5 cellular contexts compared by ENCODE assay signal in genomic region chr17:32092062-32092461, GRCh38. TPM values are rescaled to one million over a fixed set of nuclear protein-coding genes. Genes with fewer than 3 reads are reported as not detected.
DNase-seq lines count a peak whose midpoint lies in the region; ATAC-seq and TF ChIP-seq lines count a peak whose summit lies in the region.
"Not testable (repeated sequence)": the region's sequence is repeated elsewhere in the genome, so short reads cannot be mapped to it uniquely, and the experiment has no call there.

No MANE protein-coding gene starts in this region.

- not testable (repeated sequence) for H3K4me2 ChIP-seq in GM23338; trophoblast cell (ENCODE audit: low read length)

- not testable (repeated sequence) for H3K4ac ChIP-seq in trophoblast cell (ENCODE audit: low read depth, low read length)

- not testable (repeated sequence) for H2BK120ac ChIP-seq in trophoblast cell (ENCODE audit: insufficient read depth, low read length, poor library complexity)

- H3K4me1 ChIP-seq in GM23338 (ENCODE audit: insufficient read depth); HEK293 (ENCODE audit: control insufficient read depth, insufficient read depth, low read length); endodermal cell (ENCODE audit: control insufficient read depth, insufficient read depth, low read length); trophoblast cell (ENCODE audit: control insufficient read depth in 1 of 2, insufficient read depth in 2 of 2, low read length in 2 of 2): not testable (repeated sequence)

- H3K79me2 ChIP-seq in GM23338 (replicated peaks; ENCODE audit: insufficient read depth); trophoblast cell (ENCODE audit: control insufficient read depth, insufficient read depth, low read length, poor library complexity): not testable (repeated sequence)

- not testable (repeated sequence) for H2AK5ac ChIP-seq in trophoblast cell (ENCODE audit: low read length)

- not testable (repeated sequence) for H3K18ac ChIP-seq in trophoblast cell (ENCODE audit: low read length)

- H3K4me1 Mint-ChIP-seq in GM23338, endodermal cell: not testable (repeated sequence)

- H3K36me3 ChIP-seq in GM23338 (ENCODE audit: insufficient read depth); HEK293 (ENCODE audit: control insufficient read depth in 2 of 2, insufficient read depth in 1 of 2, low read length in 2 of 2); endodermal cell (ENCODE audit: control insufficient read depth, insufficient read depth, low read length); trophoblast cell (ENCODE audit: control insufficient read depth in 1 of 2, insufficient read depth in 2 of 2, low read length in 2 of 2): not testable (repeated sequence)

- not testable (repeated sequence) for ATAC-seq in GM23338

- not testable (repeated sequence) for H3K23ac ChIP-seq in trophoblast cell (ENCODE audit: low read length)

- H4K20me1 ChIP-seq in GM23338 (replicated peaks; ENCODE audit: insufficient read depth), result not testable (repeated sequence)

- H2BK5ac ChIP-seq in trophoblast cell (ENCODE audit: low read depth, low read length, poor library complexity), result not testable (repeated sequence)

- CTCF ChIA-PET in HEK293 (lab: Yijun Ruan, JAX), result not testable (repeated sequence)

- not testable (repeated sequence) for H2BK12ac ChIP-seq in trophoblast cell (ENCODE audit: low read length)

- H3K9me3 Mint-ChIP-seq in GM23338, endodermal cell: not testable (repeated sequence)

- H3K4me3 ChIP-seq in GM23338; HEK293 (ENCODE audit: low read depth, low read length); endodermal cell (ENCODE audit: low read length): not testable (repeated sequence)
- peak overlapping the region; percentile 18 for H3K4me3 ChIP-seq in trophoblast cell (ENCODE audit: low read depth, low read length)

- H3K9ac ChIP-seq in endodermal cell (ENCODE audit: extremely low read depth, low read length, poor library complexity, severe bottlenecking); trophoblast cell (ENCODE audit: low read length): not testable (repeated sequence)

- H3K9me2 ChIP-seq in GM23338 (ENCODE audit: insufficient read depth), result not testable (repeated sequence)

- no CpG with 5 or more reads among the region's 1 CpG for WGBS in endodermal cell (ENCODE audit: insufficient coverage in 1 of 2, insufficient read length in 1 of 2), 2 experiments
- WGBS in trophoblast cell (ENCODE audit: extremely low coverage, insufficient coverage, insufficient read length), result no CpG with 5 or more reads among the region's 1 CpG

- H4K8ac ChIP-seq in trophoblast cell (ENCODE audit: low read depth, low read length), result not testable (repeated sequence)

- H2AFZ ChIP-seq in GM23338; trophoblast cell (ENCODE audit: insufficient read depth, low read length, poor library complexity): not testable (repeated sequence)

- H3K27me3 Mint-ChIP-seq in GM23338 (ENCODE audit: insufficient read depth, low read depth, poor library complexity); endodermal cell (ENCODE audit: insufficient read depth): not testable (repeated sequence)

- H3K36me3 Mint-ChIP-seq in GM23338 (ENCODE audit: low read depth); endodermal cell (ENCODE audit: low read depth): not testable (repeated sequence)

- H4K12ac ChIP-seq in trophoblast cell (ENCODE audit: low read depth, low read length), result not testable (repeated sequence)

- not testable (repeated sequence) for H3K4me3 Mint-ChIP-seq in GM23338, endodermal cell

- POLR2A ChIA-PET in HEK293 (lab: Yijun Ruan, JAX), result not testable (repeated sequence)

- not testable (repeated sequence) for H3K27ac ChIP-seq in GM23338 (ENCODE audit: low read depth); HEK293 (ENCODE audit: extremely low read depth, low read depth, low read length); endodermal cell (ENCODE audit: low read depth, low read length); trophoblast cell (ENCODE audit: low read depth, low read length)

- not testable (repeated sequence) for H3F3A ChIP-seq in GM23338 (replicated peaks; ENCODE audit: low read depth)

- H3K9me3 ChIP-seq in HEK293 (ENCODE audit: control insufficient read depth, insufficient read depth, low read depth, low read length); endodermal cell (ENCODE audit: control insufficient read depth, low read length); trophoblast cell (ENCODE audit: insufficient read depth, low read depth, low read length): not testable (repeated sequence)

- TF ChIP-seq CTCF in GM23338 (conservative IDR thresholded peaks at IDR 0.05; ENCODE audit: low read depth in 2 of 2); HEK293 (tag by site-specific recombination; IDR thresholded peaks at IDR 0.05); endodermal cell (conservative IDR thresholded peaks at IDR 0.05): not testable (repeated sequence)

- not testable (repeated sequence) for H4K91ac ChIP-seq in trophoblast cell (ENCODE audit: low read depth, low read length)

- not testable (repeated sequence) for DNase-seq in GM23338 (ENCODE audit: low spot score); trophoblast cell
- DNase-seq in ecto neural progenitor cell (ENCODE audit: low spot score), result peak; percentile 29
- peak; percentile 27 for DNase-seq in endodermal cell

- not testable (repeated sequence) for H3K14ac ChIP-seq in trophoblast cell (ENCODE audit: low read length)

- H3K27me3 ChIP-seq in GM23338 (ENCODE audit: insufficient read depth); endodermal cell (ENCODE audit: control insufficient read depth, insufficient read depth, low read length, poor library complexity, severe bottlenecking); trophoblast cell (ENCODE audit: insufficient read depth, low read length): not testable (repeated sequence)

- H3K79me1 ChIP-seq in trophoblast cell (ENCODE audit: low read length), result not testable (repeated sequence)

- H3K27ac Mint-ChIP-seq in GM23338, result peak overlapping the region; percentile 11; the same call in 1 of the 2 replicates
- H3K27ac Mint-ChIP-seq in endodermal cell, result not testable (repeated sequence)

TF ChIP-seq in HEK293, 187 proteins besides CTCF, POLR2A, EP300 and RAD21:
- TF ChIP-seq ZSCAN4 (tag by site-specific recombination; IDR thresholded peaks at IDR 0.05), result peak; percentile 100
- 0 out of 2 replicates have a peak, but pooled peaks have one; percentile 39 for TF ChIP-seq ZNF169 (tag by site-specific recombination; IDR thresholded peaks at IDR 0.05)
- TF ChIP-seq ZNF621 (tag by site-specific recombination; IDR thresholded peaks at IDR 0.05), result 0 out of 2 replicates have a peak, but pooled peaks have one; percentile 19

RNA-seq across cellular contexts. Expression of gene RHOT1, which starts 50.2 kb away (rescaled TPM):
- total RNA-seq in GM23338 (2014; rRNA removed; shearing (Covaris generic)), result 51.4 and 53.5 TPM in 2 replicates
- 38.8 and 40.8 TPM in 2 replicates for polyA plus RNA-seq in GM23338 (2016; fragmentation: Nextera tagmentation; extraction: Ambion mirVana)
- 10 to 100 TPM; 30.0 to 35.7 TPM for total RNA-seq in endodermal cell
- polyA plus RNA-seq in endodermal cell (2013, experiment 1 of 2), result 47.5 TPM
- polyA plus RNA-seq in endodermal cell (2013, experiment 2 of 2), result 44.7 TPM
- polyA plus RNA-seq in trophoblast cell (2013), result 16.1 and 16.6 TPM in 2 replicates
